ENCODE assay signal across 1 cellular context in genomic region chr1:212035123-212035834, GRCh38.
TF ChIP-seq lines count a peak whose summit lies in the region.

Gene DTL (plus strand): TSS chr1:212035748. CDS start chr1:212035891, 143 bp downstream.
Gene INTS7 (minus strand): TSS chr1:212035557. CDS start chr1:212035437, 120 bp downstream.

TF ChIP-seq in K562, 482 proteins besides CTCF, POLR2A, EP300 and RAD21 (continued from another document and continues in another):
- TF ChIP-seq ZBTB9 (CRISPR knock-in tag; IDR thresholded peaks at IDR 0.05): peak; percentile 72; the same call in 1 of the 2 replicates
- peak; percentile 93 for TF ChIP-seq SMAD1 (IDR thresholded peaks at IDR 0.05; ENCODE audit: low read depth, low read length, partially characterized antibody)
- TF ChIP-seq SAP30 (IDR thresholded peaks at IDR 0.05; ENCODE audit: borderline replicate concordance, insufficient read depth, low read depth, low read length, poor library complexity, severe bottlenecking): peak; percentile 98
- no peak for TF ChIP-seq MTF1 (CRISPR knock-in tag; IDR thresholded peaks at IDR 0.05; ENCODE audit: borderline replicate concordance)
- peak; percentile 89 for TF ChIP-seq SP1 (CRISPR knock-in tag; IDR thresholded peaks at IDR 0.05)
- peak; percentile 84 for TF ChIP-seq REST (CRISPR knock-in tag; IDR thresholded peaks at IDR 0.05; ENCODE audit: low read depth)
- no peak for TF ChIP-seq ID3 (CRISPR knock-in tag; IDR thresholded peaks at IDR 0.05)
- no peak for TF ChIP-seq ID3 (tag; IDR thresholded peaks at IDR 0.05)
- TF ChIP-seq KDM1A (IDR thresholded peaks at IDR 0.05): no peak
- TF ChIP-seq NFIX (CRISPR knock-in tag; IDR thresholded peaks at IDR 0.05; ENCODE audit: low read depth): no peak
- no peak for TF ChIP-seq WHSC1 (IDR thresholded peaks at IDR 0.05; ENCODE audit: low read length)
- TF ChIP-seq ZC3H8 (IDR thresholded peaks at IDR 0.05): peak; percentile 88; the same call in 1 of the 2 replicates
- TF ChIP-seq HDAC6 (IDR thresholded peaks at IDR 0.05; ENCODE audit: low read depth, low read length): no peak
- peak; percentile 74; the same call in 1 of the 2 replicates for TF ChIP-seq SMARCA5 (IDR thresholded peaks at IDR 0.05)
- no peak for TF ChIP-seq ZNF445 (CRISPR knock-in tag; IDR thresholded peaks at IDR 0.05; ENCODE audit: low read depth)
- TF ChIP-seq HMBOX1 (IDR thresholded peaks at IDR 0.05): no peak
- TF ChIP-seq TFAM (CRISPR knock-in tag; conservative IDR thresholded peaks at IDR 0.05): no peak
- no peak for TF ChIP-seq MAFF (IDR thresholded peaks at IDR 0.05; ENCODE audit: low read length)
- peak; percentile 58; the same call in 1 of the 2 replicates for TF ChIP-seq TGIF2 (CRISPR knock-in tag; IDR thresholded peaks at IDR 0.05)
- TF ChIP-seq NCOA1 (IDR thresholded peaks at IDR 0.05; ENCODE audit: low read depth): peak; percentile 77
- peak; percentile 87 for TF ChIP-seq THAP12 (CRISPR knock-in tag; IDR thresholded peaks at IDR 0.05)
- no peak for TF ChIP-seq CBX2 (IDR thresholded peaks at IDR 0.05; ENCODE audit: insufficient read depth, low read length, poor library complexity, severe bottlenecking)
- TF ChIP-seq USF1 (CRISPR knock-in tag; IDR thresholded peaks at IDR 0.05): no peak
- TF ChIP-seq ZNF696 (CRISPR knock-in tag; conservative IDR thresholded peaks at IDR 0.05): no peak
- no peak for TF ChIP-seq FOXJ3 (CRISPR knock-in tag; IDR thresholded peaks at IDR 0.05)
- peak; percentile 83 for TF ChIP-seq POLR2AphosphoS5 (IDR thresholded peaks at IDR 0.05; ENCODE audit: control insufficient read depth, insufficient read depth, low read depth, low read length)
- peak; percentile 16 to 20; a peak in 1 of 4 replicates for TF ChIP-seq ZMIZ1 (IDR thresholded peaks at IDR 0.05; ENCODE audit: low read depth in 2 of 2, low read length in 2 of 2)
- no peak for TF ChIP-seq YBX1 (IDR thresholded peaks at IDR 0.05)
- peak; percentile 32; the same call in 1 of the 2 replicates for TF ChIP-seq ELF1 (tag; IDR thresholded peaks at IDR 0.05)
- no peak for TF ChIP-seq JUNB (CRISPR knock-in tag; conservative IDR thresholded peaks at IDR 0.05)
- TF ChIP-seq STAT5A (IDR thresholded peaks at IDR 0.05; ENCODE audit: borderline replicate concordance, low read length): peak; percentile 35; the same call in 1 of the 2 replicates
- no peak for TF ChIP-seq ZFP30 (CRISPR knock-in tag; IDR thresholded peaks at IDR 0.05; ENCODE audit: borderline replicate concordance)
- TF ChIP-seq SMAD4 (CRISPR knock-in tag; conservative IDR thresholded peaks at IDR 0.05): peak; percentile 27; the same call in 1 of the 2 replicates
- peak; percentile 70 for TF ChIP-seq MTA3 (IDR thresholded peaks at IDR 0.05; ENCODE audit: borderline replicate concordance)
- TF ChIP-seq RNF2 (IDR thresholded peaks at IDR 0.05): peak; percentile 78
- peak; percentile 100 for TF ChIP-seq E2F8 (IDR thresholded peaks at IDR 0.05; ENCODE audit: low read depth, partially characterized antibody)
- TF ChIP-seq CTBP1 (IDR thresholded peaks at IDR 0.05; ENCODE audit: borderline replicate concordance): peak; percentile 89
- TF ChIP-seq CCAR2 (IDR thresholded peaks at IDR 0.05; ENCODE audit: low read depth, low read length): no peak
- peak in 1 of 2 experiments; percentile 79; a peak in 1 of 3 replicates for TF ChIP-seq CBX3 (IDR thresholded peaks at IDR 0.05; ENCODE audit: borderline replicate concordance in 1 of 2, low read length in 2 of 2)
- TF ChIP-seq TSHZ1 (CRISPR knock-in tag; IDR thresholded peaks at IDR 0.05): no peak
- no peak for TF ChIP-seq PHB (CRISPR knock-in tag; IDR thresholded peaks at IDR 0.05)
- peak; percentile 29; the same call in 1 of the 2 replicates for TF ChIP-seq GATAD2B (IDR thresholded peaks at IDR 0.05; ENCODE audit: borderline replicate concordance)
- no peak for TF ChIP-seq CHD1 (IDR thresholded peaks at IDR 0.05; ENCODE audit: low read length)
- peak in 1 of 2 experiments; percentile 76; a peak in 2 of 4 replicates for TF ChIP-seq KDM4B (IDR thresholded peaks at IDR 0.05; ENCODE audit: borderline replicate concordance in 2 of 2, low read depth in 1 of 2)
- TF ChIP-seq ZNF134 (CRISPR knock-in tag; conservative IDR thresholded peaks at IDR 0.05): no peak
- no peak; the same call in 1 of the 2 replicates for TF ChIP-seq ETV1 (tag; conservative IDR thresholded peaks at IDR 0.05; ENCODE audit: low read depth)
